18 cellular contexts compared by ENCODE assay signal in genomic region chr4:105924341-105924740, GRCh38. TPM values are rescaled to one million over a fixed set of nuclear protein-coding genes. Genes with fewer than 3 reads are reported as not detected.
DNase-seq lines count a peak whose midpoint lies in the region; ATAC-seq and TF ChIP-seq lines count a peak whose summit lies in the region.
"Had no signal": no experiment of that assay in that cellular context is flagged by ENCODE, and none has a peak within 500 bp of the region (broad histone marks: within the 10 kb centered on the region; RNA-seq: fewer than 3 reads in every experiment).

No MANE protein-coding gene starts in this region.

- H3K4me1 Mint-ChIP-seq in H9: 0 out of 4 replicates have a peak, but pooled peaks cover 0 to 10% of the 10 kb centered on the region in 2 experiments
- H3K4me1 Mint-ChIP-seq: CD4-positive, CD25-positive, alpha-beta regulatory T cell had no signal

- no peak overlapping the region for H4K5ac ChIP-seq in H9 (ENCODE audit: insufficient read length, low read depth, low read length)

- H3K4me3 ChIP-seq in RWPE2 (ENCODE audit: severe bottlenecking): no peak overlapping the region
- H3K4me3 ChIP-seq in fibroblast of villous mesenchyme (ENCODE audit: low read depth, low read length): no peak overlapping the region
- no peak overlapping the region for H3K4me3 ChIP-seq in thyroid gland (replicated peaks in 1 of 3)
- no peak overlapping the region for H3K4me3 ChIP-seq in left ventricle myocardium inferior
- H3K4me3 ChIP-seq: BLaER1 treated with 17β-estradiol and CSF1 and Interleukin-3, amounts not matched to agents 10 nM and 100 nM had no signal

- no peaks in the 10 kb centered on the region for H3K36me3 Mint-ChIP-seq in H9 (ENCODE audit: insufficient read depth in 1 of 3, low read depth in 3 of 3)
- H3K36me3 Mint-ChIP-seq: CD4-positive, CD25-positive, alpha-beta regulatory T cell had no signal

- no peak overlapping the region for H2BK120ac ChIP-seq in H9 (ENCODE audit: low read depth, low read length, poor library complexity, severe bottlenecking)

- no peak overlapping the region for H3K4me2 ChIP-seq in H9 (ENCODE audit: insufficient read depth, insufficient read length, low read length)
- H3K4me2 ChIP-seq: BLaER1 treated with 17β-estradiol and CSF1 and Interleukin-3, amounts not matched to agents 10 nM and 100 nM had no signal

- 67 to 90% methylated on average over 1 of the region's 1 CpG for WGBS in thyroid gland, 2 donors
- WGBS in H9 (ENCODE audit: extremely low coverage, insufficient read length, low lambda C conversion rate): no CpG with 5 or more reads among the region's 1 CpG

- H3K4me1 ChIP-seq in RWPE2 (ENCODE audit: insufficient read depth, poor library complexity, severe bottlenecking) (peaks cover 14% of the 10 kb centered on the region), thyroid gland (peaks cover 54 to 59% of the 10 kb centered on the region in 2 donors), left ventricle myocardium inferior (no peaks in the 10 kb centered on the region), H9 (ENCODE audit: insufficient read depth, low read length) (no peaks in the 10 kb centered on the region)
- H3K4me1 ChIP-seq: BLaER1 treated with 17β-estradiol and CSF1 and Interleukin-3, amounts not matched to agents 10 nM and 100 nM had no signal

- no peak overlapping the region for H2BK12ac ChIP-seq in H9 (ENCODE audit: insufficient read length, low read depth, low read length)

- ATAC-seq in RWPE2 (ENCODE audit: low read depth): no peak
- ATAC-seq: HepG2 had no signal

- no peak for TF ChIP-seq CTCF in 22Rv1 (IDR thresholded peaks at IDR 0.05)
- TF ChIP-seq CTCF in RWPE2 (IDR thresholded peaks at IDR 0.05; ENCODE audit: poor library complexity, severe bottlenecking): no peak
- TF ChIP-seq CTCF in fibroblast of villous mesenchyme (IDR thresholded peaks at IDR 0.05; ENCODE audit: insufficient read depth, low read depth, low read length): no peak
- TF ChIP-seq CTCF in thyroid gland (IDR thresholded peaks at IDR 0.05): no peak
- TF ChIP-seq CTCF in left ventricle myocardium inferior (IDR thresholded peaks at IDR 0.05; ENCODE audit: borderline replicate concordance): no peak
- no peak for TF ChIP-seq CTCF in H9 (conservative IDR thresholded peaks at IDR 0.05)

- H2BK5ac ChIP-seq in H9 (ENCODE audit: insufficient read length, low read length): no peak overlapping the region

- no peak overlapping the region for H3K4ac ChIP-seq in H9 (ENCODE audit: low read depth, low read length)

- no peak overlapping the region for H4K91ac ChIP-seq in H9 (ENCODE audit: insufficient read length, low read depth, low read length)

- DNase-seq in RWPE2 (ENCODE audit: low spot score) (no peak), fibroblast of villous mesenchyme (ENCODE audit: low read depth) (peak; percentile 43), thyroid gland (no peak), NCI-H82 treated with DMSO at 0.1 percent for 48 hours (lab: John Stamatoyannopoulos, UW; ENCODE audit: unreplicated experiment) (no peak), left ventricle myocardium inferior (no peak), H9 (no peak)
- DNase-seq: ACHN; Calu3; CD4-positive, CD25-positive, alpha-beta regulatory T cell; DMS 273 treated with DMSO at 0.1 percent for 48 hours; DMS79; HCEC 1CT; HFFc6 had no signal

- H3K23me2 ChIP-seq in H9 (ENCODE audit: insufficient read length, low read depth, low read length, poor library complexity, severe bottlenecking): no peaks in the 10 kb centered on the region

- H3K9me3 ChIP-seq in RWPE2 (ENCODE audit: severe bottlenecking) (no peaks in the 10 kb centered on the region), thyroid gland (no peaks in the 10 kb centered on the region), left ventricle myocardium inferior (replicated peaks) (no peaks in the 10 kb centered on the region), H9 (ENCODE audit: control insufficient read depth, low read depth, low read length) (no peaks in the 10 kb centered on the region)
- H3K9me3 ChIP-seq: BLaER1 treated with 17β-estradiol and CSF1 and Interleukin-3, amounts not matched to agents 10 nM and 100 nM had no signal

- H4K8ac ChIP-seq in H9 (replicated peaks; ENCODE audit: insufficient read length, low read depth, low read length): no peak overlapping the region

- no peak overlapping the region for H3K18ac ChIP-seq in H9 (ENCODE audit: insufficient read length, low read depth, low read length)

- H3K4me3 Mint-ChIP-seq in H9: no peak overlapping the region
- H3K4me3 Mint-ChIP-seq: CD4-positive, CD25-positive, alpha-beta regulatory T cell; HFFc6 had no signal

- H2BK20ac ChIP-seq in H9 (ENCODE audit: low read depth, low read length, poor library complexity, severe bottlenecking): no peak overlapping the region

- no peak overlapping the region for H3K27ac Mint-ChIP-seq in H9
- H3K27ac Mint-ChIP-seq: CD4-positive, CD25-positive, alpha-beta regulatory T cell; HFFc6 had no signal

- H3K27me3 ChIP-seq in RWPE2 (ENCODE audit: insufficient read depth, poor library complexity, severe bottlenecking) (no peaks in the 10 kb centered on the region), thyroid gland (no peaks in the 10 kb centered on the region), left ventricle myocardium inferior (ENCODE audit: low read depth) (no peaks in the 10 kb centered on the region), H9 (ENCODE audit: insufficient read depth, low read length) (no peaks in the 10 kb centered on the region)
- H3K27me3 ChIP-seq: BLaER1 treated with 17β-estradiol and CSF1 and Interleukin-3, amounts not matched to agents 10 nM and 100 nM had no signal

- no peaks in the 10 kb centered on the region for H4K20me1 ChIP-seq in H9 (ENCODE audit: control insufficient read depth, insufficient read depth, insufficient read length)
- H4K20me1 ChIP-seq: BLaER1 treated with 17β-estradiol and CSF1 and Interleukin-3, amounts not matched to agents 10 nM and 100 nM had no signal

- H3K9me3 Mint-ChIP-seq in H9: no peaks in the 10 kb centered on the region
- H3K9me3 Mint-ChIP-seq: HFFc6 had no signal

- H3K36me3 ChIP-seq in RWPE2 (ENCODE audit: low read depth): no peaks in the 10 kb centered on the region
- H3K36me3 ChIP-seq in thyroid gland: peaks cover 7 to 8% of the 10 kb centered on the region in 2 donors
- no peaks in the 10 kb centered on the region for H3K36me3 ChIP-seq in left ventricle myocardium inferior
- H3K36me3 ChIP-seq: BLaER1 treated with 17β-estradiol and CSF1 and Interleukin-3, amounts not matched to agents 10 nM and 100 nM had no signal

- no peak overlapping the region for H2AFZ ChIP-seq in H9 (ENCODE audit: low read length)

- TF ChIP-seq POLR2A in thyroid gland (IDR thresholded peaks at IDR 0.05): no peak

- H3K56ac ChIP-seq in H9 (ENCODE audit: insufficient read length, low read depth, low read length): no peak overlapping the region

- H3T11ph ChIP-seq in H9 (ENCODE audit: low read length): no peak overlapping the region

- H3K79me2 ChIP-seq in H9 (ENCODE audit: insufficient read depth, low read length): no peaks in the 10 kb centered on the region

- H3K14ac ChIP-seq in H9 (ENCODE audit: insufficient read depth, low read length): no peak overlapping the region

- no peaks in the 10 kb centered on the region for H3K79me1 ChIP-seq in H9 (ENCODE audit: insufficient read depth, low read depth, low read length, poor library complexity, severe bottlenecking)

- H3K9ac ChIP-seq in H9 (ENCODE audit: extremely low read depth, insufficient read length, low read length): no peak overlapping the region
- H3K9ac ChIP-seq: BLaER1 treated with 17β-estradiol and CSF1 and Interleukin-3, amounts not matched to agents 10 nM and 100 nM had no signal

- no peak overlapping the region for H2AK5ac ChIP-seq in H9 (ENCODE audit: insufficient read length, low read length)

- intact Hi-C loops in thyroid gland (cut with DNase I) (no loop called here), left ventricle myocardium inferior (cut with micrococcal nuclease) (no loop called here)

- H3K23ac ChIP-seq in H9 (ENCODE audit: insufficient read length, low read depth, low read length): no peak overlapping the region

- no peaks in the 10 kb centered on the region; the same call in 1 of the 2 replicates for H3K27me3 Mint-ChIP-seq in H9 (ENCODE audit: low read depth)

- H2BK15ac ChIP-seq in H9 (ENCODE audit: low read depth, low read length): no peak overlapping the region

- H3K27ac ChIP-seq in 22Rv1 (peak overlapping the region; percentile 54), RWPE2 (ENCODE audit: poor library complexity, severe bottlenecking) (peak overlapping the region; percentile 54), thyroid gland (peak overlapping the region; percentile 13 to 84 (median 82)), left ventricle myocardium inferior (replicated peaks) (no peak overlapping the region), H9 (ENCODE audit: insufficient read length, low read depth, low read length) (no peak overlapping the region)
- H3K27ac ChIP-seq: BLaER1 treated with 17β-estradiol and CSF1 and Interleukin-3, amounts not matched to agents 10 nM and 100 nM had no signal

RNA-seq across cellular contexts. Expression of gene NPNT, which starts 29.1 kb away (rescaled TPM):
- total RNA-seq in fibroblast of villous mesenchyme (under 0.01 TPM in 1 of 2 replicates, not detected in the other), thyroid gland (100 to 1,000 TPM; 630 to 907 (median 817) TPM), left ventricle myocardium inferior (2.9 TPM), H9 (2021) (0.37 TPM in 2 replicates)
- total RNA-seq: A172; CD4-positive, CD25-positive, alpha-beta regulatory T cell; G401; HFFc6 had no signal

Comparison
In these comparisons a context has a peak if more than half of its experiments do, and no peak if none do; other contexts are left out.
1. H3K27ac ChIP-seq: peak in 22Rv1 (single experiment), RWPE2 (single experiment) and thyroid gland (3 of 3); none in left ventricle myocardium inferior (single experiment) and H9 (single experiment).
2. RNA of gene NPNT, which starts 29.1 kb away (total RNA-seq): 630 to 907 TPM in thyroid gland; 2.9 TPM in left ventricle myocardium inferior (single experiment), 0.37 TPM in H9 and under 0.01 TPM in fibroblast of villous mesenchyme; every median in the first group is over 100 times any median in the second.